Comparison of ENCODE assay signal across 1 cellular context in the genomic region with DNA sequence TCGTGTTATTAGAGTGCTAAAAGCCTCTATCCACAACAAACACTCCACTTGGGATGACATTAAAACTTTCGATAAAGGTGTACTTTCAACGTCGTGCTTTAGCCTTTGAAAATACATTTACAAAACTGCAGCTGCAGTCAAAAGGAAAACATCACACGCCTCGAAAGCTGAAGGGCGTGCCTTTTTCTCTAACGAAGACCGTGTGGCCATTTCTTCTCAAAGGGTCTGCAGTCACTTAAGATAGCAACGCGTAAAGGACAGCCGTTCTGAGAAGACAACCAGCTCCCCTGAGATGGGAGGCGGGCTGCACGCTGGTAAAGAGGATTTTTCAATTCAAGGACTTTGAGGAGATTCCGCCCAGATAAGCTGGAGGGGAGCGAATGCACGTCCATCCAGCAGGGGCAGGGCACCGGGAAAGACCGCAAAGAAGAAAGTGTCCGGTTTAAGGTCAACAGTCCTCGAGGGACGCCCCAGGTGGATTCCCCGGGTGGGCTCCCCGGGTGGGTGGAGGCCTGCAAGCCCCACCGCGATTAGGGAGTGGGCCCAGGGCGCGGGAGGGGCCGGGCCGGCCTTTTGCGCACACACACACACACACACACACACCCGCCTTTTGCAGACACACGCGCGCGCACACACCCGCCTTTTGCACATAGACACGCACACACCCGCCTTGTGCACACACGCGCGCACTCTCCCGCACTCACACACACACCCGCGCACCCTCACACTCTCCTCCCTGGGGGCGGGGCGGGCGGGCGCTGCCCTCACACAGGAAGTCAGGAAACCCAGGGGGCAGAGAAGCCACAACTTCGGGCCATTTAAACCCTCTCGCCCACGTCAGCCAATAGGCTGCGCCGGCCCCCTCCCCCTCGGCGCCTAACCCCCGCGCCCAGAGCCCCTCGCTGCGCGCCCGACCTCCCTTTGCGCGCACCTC.
TF ChIP-seq lines count a peak whose summit lies in the region.

No MANE protein-coding gene starts in this region.

TF ChIP-seq in HepG2, 621 proteins besides CTCF, POLR2A, EP300 and RAD21 (continues in another document):
- 0 out of 2 replicates have a peak, but pooled peaks have one; percentile 40 for TF ChIP-seq PAXIP1 (CRISPR knock-in tag; conservative IDR thresholded peaks at IDR 0.05)
- no peak for TF ChIP-seq ARNT2 (CRISPR knock-in tag; IDR thresholded peaks at IDR 0.05; ENCODE audit: low read depth)
- TF ChIP-seq, protein P1, sequence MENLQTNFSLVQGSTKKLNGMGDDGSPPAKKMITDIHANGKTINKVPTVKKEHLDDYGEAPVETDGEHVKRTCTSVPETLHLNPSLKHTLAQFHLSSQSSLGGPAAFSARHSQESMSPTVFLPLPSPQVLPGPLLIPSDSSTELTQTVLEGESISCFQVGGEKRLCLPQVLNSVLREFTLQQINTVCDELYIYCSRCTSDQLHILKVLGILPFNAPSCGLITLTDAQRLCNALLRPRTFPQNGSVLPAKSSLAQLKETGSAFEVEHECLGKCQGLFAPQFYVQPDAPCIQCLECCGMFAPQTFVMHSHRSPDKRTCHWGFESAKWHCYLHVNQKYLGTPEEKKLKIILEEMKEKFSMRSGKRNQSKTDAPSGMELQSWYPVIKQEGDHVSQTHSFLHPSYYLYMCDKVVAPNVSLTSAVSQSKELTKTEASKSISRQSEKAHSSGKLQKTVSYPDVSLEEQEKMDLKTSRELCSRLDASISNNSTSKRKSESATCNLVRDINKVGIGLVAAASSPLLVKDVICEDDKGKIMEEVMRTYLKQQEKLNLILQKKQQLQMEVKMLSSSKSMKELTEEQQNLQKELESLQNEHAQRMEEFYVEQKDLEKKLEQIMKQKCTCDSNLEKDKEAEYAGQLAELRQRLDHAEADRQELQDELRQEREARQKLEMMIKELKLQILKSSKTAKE (CRISPR knock-in tag; IDR thresholded peaks at IDR 0.05; ENCODE audit: borderline replicate concordance): no peak
- no peak for TF ChIP-seq NFATC3 (CRISPR knock-in tag; IDR thresholded peaks at IDR 0.05)
- no peak for TF ChIP-seq ZNF205 (CRISPR knock-in tag; IDR thresholded peaks at IDR 0.05)
- 0 out of 2 replicates have a peak, but pooled peaks have one; percentile 6 for TF ChIP-seq TMF1 (CRISPR knock-in tag; IDR thresholded peaks at IDR 0.05; ENCODE audit: low read depth)
- TF ChIP-seq ZBTB43 (CRISPR knock-in tag; conservative IDR thresholded peaks at IDR 0.05): peak; percentile 73
- TF ChIP-seq ZFX (CRISPR knock-in tag; IDR thresholded peaks at IDR 0.05; ENCODE audit: low read depth): peak; percentile 59
- no peak for TF ChIP-seq HCFC1 (IDR thresholded peaks at IDR 0.05; ENCODE audit: low read depth, low read length)
- no peak; the same call in 1 of the 2 replicates for TF ChIP-seq SPEN (CRISPR knock-in tag; IDR thresholded peaks at IDR 0.05; ENCODE audit: low read depth)
- no peak for TF ChIP-seq ZBTB44 (CRISPR knock-in tag; IDR thresholded peaks at IDR 0.05)
- TF ChIP-seq POLR2AphosphoS2 (IDR thresholded peaks at IDR 0.05; ENCODE audit: low read depth, low read length): no peak
- no peak for TF ChIP-seq DR1 (CRISPR knock-in tag; IDR thresholded peaks at IDR 0.05)
- no peak for TF ChIP-seq ZNF567 (CRISPR knock-in tag; IDR thresholded peaks at IDR 0.05; ENCODE audit: borderline replicate concordance)
- TF ChIP-seq NFKB2 (CRISPR knock-in tag; IDR thresholded peaks at IDR 0.05; ENCODE audit: borderline replicate concordance): 0 out of 2 replicates have a peak, but pooled peaks have one; percentile 34
- no peak for TF ChIP-seq MEIS2 (CRISPR knock-in tag; IDR thresholded peaks at IDR 0.05)
- TF ChIP-seq HMGXB4 (CRISPR knock-in tag; IDR thresholded peaks at IDR 0.05; ENCODE audit: borderline replicate concordance in 1 of 2, low read depth in 1 of 2): peak; percentile 42 to 71; a peak in 2 of 4 replicates
- TF ChIP-seq ZBTB26 (CRISPR knock-in tag; IDR thresholded peaks at IDR 0.05; ENCODE audit: borderline replicate concordance): no peak
- TF ChIP-seq FIP1L1 (IDR thresholded peaks at IDR 0.05; ENCODE audit: borderline replicate concordance, insufficient read depth, low read depth, low read length): no peak
- no peak for TF ChIP-seq HES4 (CRISPR knock-in tag; IDR thresholded peaks at IDR 0.05; ENCODE audit: borderline replicate concordance)
- peak; percentile 47 for TF ChIP-seq KMT2B (CRISPR knock-in tag; IDR thresholded peaks at IDR 0.05)
- TF ChIP-seq HNRNPL (IDR thresholded peaks at IDR 0.05; ENCODE audit: low read depth, low read length): peak; percentile 73; the same call in 1 of the 2 replicates
- no peak for TF ChIP-seq ZNF335 (CRISPR knock-in tag; IDR thresholded peaks at IDR 0.05)
- no peak for TF ChIP-seq ZNF30 (CRISPR knock-in tag; IDR thresholded peaks at IDR 0.05)
- TF ChIP-seq PHF20 (CRISPR knock-in tag; IDR thresholded peaks at IDR 0.05): peak; percentile 5; the same call in 1 of the 2 replicates
- 0 out of 2 replicates have a peak, but pooled peaks have one; percentile 15 for TF ChIP-seq NFYC (CRISPR knock-in tag; IDR thresholded peaks at IDR 0.05)
- no peak for TF ChIP-seq KAT2B (IDR thresholded peaks at IDR 0.05; ENCODE audit: borderline replicate concordance, low read depth, low read length)
- TF ChIP-seq NFE2L1 (CRISPR knock-in tag; IDR thresholded peaks at IDR 0.05; ENCODE audit: borderline replicate concordance): no peak
- TF ChIP-seq, protein P2, sequence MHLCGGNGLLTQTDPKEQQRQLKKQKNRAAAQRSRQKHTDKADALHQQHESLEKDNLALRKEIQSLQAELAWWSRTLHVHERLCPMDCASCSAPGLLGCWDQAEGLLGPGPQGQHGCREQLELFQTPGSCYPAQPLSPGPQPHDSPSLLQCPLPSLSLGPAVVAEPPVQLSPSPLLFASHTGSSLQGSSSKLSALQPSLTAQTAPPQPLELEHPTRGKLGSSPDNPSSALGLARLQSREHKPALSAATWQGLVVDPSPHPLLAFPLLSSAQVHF (CRISPR knock-in tag; IDR thresholded peaks at IDR 0.05): 0 out of 2 replicates have a peak, but pooled peaks have one; percentile 10
- TF ChIP-seq ZFAT (CRISPR knock-in tag; conservative IDR thresholded peaks at IDR 0.05): no peak
- TF ChIP-seq RBM39 (IDR thresholded peaks at IDR 0.05; ENCODE audit: low read depth, low read length, poor library complexity, severe bottlenecking): no peak
- 0 out of 2 replicates have a peak, but pooled peaks have one; percentile 24 for TF ChIP-seq HOXA9 (CRISPR knock-in tag; IDR thresholded peaks at IDR 0.05; ENCODE audit: borderline replicate concordance)
- peak; percentile 49; the same call in 1 of the 2 replicates for TF ChIP-seq POLR2G (IDR thresholded peaks at IDR 0.05; ENCODE audit: low read depth, low read length)
- no peak for TF ChIP-seq SATB2 (CRISPR knock-in tag; IDR thresholded peaks at IDR 0.05)
- TF ChIP-seq THAP11 (CRISPR knock-in tag; IDR thresholded peaks at IDR 0.05): no peak
- TF ChIP-seq MXI1 (IDR thresholded peaks at IDR 0.05; ENCODE audit: borderline replicate concordance, low read depth, low read length): no peak
- peak; percentile 88; the same call in 1 of the 2 replicates for TF ChIP-seq ARID2 (CRISPR knock-in tag; IDR thresholded peaks at IDR 0.05; ENCODE audit: borderline replicate concordance)
- TF ChIP-seq ZNF142 (CRISPR knock-in tag; IDR thresholded peaks at IDR 0.05): no peak
